18 cellular contexts compared by ENCODE assay signal in the genomic region with DNA sequence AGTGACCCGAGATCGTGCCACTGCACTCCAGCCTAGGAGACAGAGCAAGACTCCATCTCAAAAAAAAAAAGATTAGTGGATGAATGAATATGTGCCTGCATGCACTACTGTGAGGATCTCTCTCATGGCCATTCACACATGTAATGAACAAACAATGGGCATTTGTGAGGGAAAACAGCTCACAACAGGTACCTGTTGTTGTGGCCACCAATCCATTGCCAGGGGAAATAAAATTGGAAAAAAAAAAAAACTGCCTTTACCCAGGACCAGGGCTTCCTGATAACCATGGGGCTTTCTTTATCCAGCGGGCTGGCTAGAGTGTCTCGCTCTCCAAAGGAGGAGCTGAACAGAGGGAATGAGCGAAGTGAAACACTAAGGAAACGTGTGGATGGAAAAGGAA. TPM values are rescaled to one million over a fixed set of nuclear protein-coding genes. Genes with fewer than 3 reads are reported as not detected.
"Had no signal": no experiment of that assay in that cellular context is flagged by ENCODE, and none has a peak within 500 bp of the region (broad histone marks: within the 10 kb centered on the region; RNA-seq: fewer than 3 reads in every experiment).

No MANE protein-coding gene starts in this region.

- DNase-seq: cerebellar nuclear complex; colonic mucosa; dermis blood vessel endothelial cell; effector CD4-positive, alpha-beta T cell; foreskin melanocyte; mammary epithelial cell; naive thymus-derived CD4-positive, alpha-beta T cell; nephron progenitor cell; posterior cingulate gyrus; small intestine; stimulated activated CD4-positive, alpha-beta T cell treated with anti-CD3 and anti-CD28 coated beads, Interleukin-4, amount 100 ng/mL, for 1 hour; stimulated activated CD8-positive, alpha-beta memory T cell treated with anti-CD3 and anti-CD28 coated beads, Interleukin-4, amount 100 ng/mL, for 48 hours; trophoblast cell had no signal

- H3K4me3 Mint-ChIP-seq: nephron progenitor cell; stimulated activated effector memory CD8-positive, alpha-beta T cell treated with anti-CD3 and anti-CD28 coated beads, Interleukin-12 subunit alpha, Interleukin-12 subunit beta, amount 100 ng/mL, for 72 hours; stimulated activated naive CD8-positive, alpha-beta T cell treated with anti-CD3 and anti-CD28 coated beads, Interleukin-15, Interleukin-2, amounts not matched to agents 100 ng/mL and 50 ng/mL, for 24 hours had no signal

- H3K27me3 ChIP-seq: colonic mucosa, hepatocyte had no signal

- H3K4me1 ChIP-seq: colonic mucosa had no signal

- H3K27ac ChIP-seq: colonic mucosa, hepatocyte, neutrophil had no signal

- ATAC-seq: left lobe of liver; naive thymus-derived CD4-positive, alpha-beta T cell; stimulated activated effector memory CD8-positive, alpha-beta T cell treated with anti-CD3 and anti-CD28 coated beads, Interleukin-12 subunit alpha, Interleukin-12 subunit beta, amount 100 ng/mL, for 72 hours had no signal

- H3K27ac Mint-ChIP-seq: naive thymus-derived CD4-positive, alpha-beta T cell; nephron progenitor cell; stimulated activated effector memory CD8-positive, alpha-beta T cell treated with anti-CD3 and anti-CD28 coated beads, Interleukin-12 subunit alpha, Interleukin-12 subunit beta, amount 100 ng/mL, for 72 hours; stimulated activated naive CD8-positive, alpha-beta T cell treated with anti-CD3 and anti-CD28 coated beads, Interleukin-15, Interleukin-2, amounts not matched to agents 100 ng/mL and 50 ng/mL, for 24 hours had no signal

- H3K36me3 Mint-ChIP-seq: naive thymus-derived CD4-positive, alpha-beta T cell; stimulated activated effector memory CD8-positive, alpha-beta T cell treated with anti-CD3 and anti-CD28 coated beads, Interleukin-12 subunit alpha, Interleukin-12 subunit beta, amount 100 ng/mL, for 72 hours had no signal

- H3K9me3 Mint-ChIP-seq: naive thymus-derived CD4-positive, alpha-beta T cell; stimulated activated effector memory CD8-positive, alpha-beta T cell treated with anti-CD3 and anti-CD28 coated beads, Interleukin-12 subunit alpha, Interleukin-12 subunit beta, amount 100 ng/mL, for 72 hours; stimulated activated naive CD8-positive, alpha-beta T cell treated with anti-CD3 and anti-CD28 coated beads, Interleukin-15, Interleukin-2, amounts not matched to agents 100 ng/mL and 50 ng/mL, for 24 hours had no signal

- H3K36me3 ChIP-seq: colonic mucosa, neutrophil had no signal

- H3K4me1 Mint-ChIP-seq: naive thymus-derived CD4-positive, alpha-beta T cell had no signal

- H3K9me3 ChIP-seq: colonic mucosa, neutrophil had no signal

- H3K4me3 ChIP-seq: colonic mucosa, hepatocyte had no signal

RNA-seq across cellular contexts. Expression of a gene that starts 7.4 kb away (rescaled TPM):
- polyA plus RNA-seq: naive thymus-derived CD4-positive, alpha-beta T cell had no signal
